12 cellular contexts compared by ENCODE assay signal in the genomic region with DNA sequence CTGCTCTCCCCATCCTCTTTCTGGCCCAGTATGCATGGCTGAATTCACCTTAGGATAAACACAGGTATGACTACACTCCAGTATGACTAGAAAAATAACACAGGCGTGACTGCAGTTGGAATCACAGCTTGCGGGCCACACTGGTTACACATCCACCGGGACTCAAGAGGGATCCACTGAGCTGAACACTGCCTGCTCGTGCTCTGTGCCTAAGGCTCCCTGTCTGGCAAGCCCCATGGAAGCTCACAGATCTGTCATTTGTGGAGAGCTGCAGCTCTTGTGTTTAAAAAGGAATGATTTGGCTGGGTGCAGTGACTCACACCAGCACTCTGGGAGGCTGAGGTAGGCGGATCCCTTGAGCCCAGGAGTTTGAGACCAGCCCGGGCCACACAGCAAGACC. TPM values are rescaled to one million over a fixed set of nuclear protein-coding genes. Genes with fewer than 3 reads are reported as not detected.
A peak's percentile ranks its signal among the peaks of the same experiment; 100 is the strongest.
DNase-seq lines count a peak whose midpoint lies in the region; ATAC-seq and TF ChIP-seq lines count a peak whose summit lies in the region.
"Had no signal": no experiment of that assay in that cellular context is flagged by ENCODE, and none has a peak within 500 bp of the region (broad histone marks: within the 10 kb centered on the region; RNA-seq: fewer than 3 reads in every experiment).

No MANE protein-coding gene starts in this region.

- peak; percentile 15 for ATAC-seq in activated naive CD8-positive, alpha-beta T cell treated with anti-CD3 and anti-CD28 coated beads, Interleukin-2, amount 50 U/mL, for 24 hours
- ATAC-seq in stimulated activated naive B cell treated with anti-CD40 and anti-IgM and Interleukin-4, amounts not matched to agents 10 μg/mL and 1 μg/mL and 100 μg/mL, for 72 hours (replicated peaks) = no peak
- ATAC-seq in GM21528 (IDR thresholded peaks at IDR 0.05; ENCODE audit: low FRiP score, unreplicated experiment) (no peak), HG02973 (IDR thresholded peaks at IDR 0.05; ENCODE audit: unreplicated experiment) (no peak)

- H3K4me1 Mint-ChIP-seq in activated naive CD8-positive, alpha-beta T cell treated with anti-CD3 and anti-CD28 coated beads, Interleukin-2, amount 50 U/mL, for 24 hours = peaks cover 69% of the 10 kb centered on the region
- peaks cover 42% of the 10 kb centered on the region for H3K4me1 Mint-ChIP-seq in activated naive CD8-positive, alpha-beta T cell treated with anti-CD3 and anti-CD28 coated beads for 36 hours
- peaks cover 61 to 81% of the 10 kb centered on the region in 2 donors for H3K4me1 Mint-ChIP-seq in stimulated activated naive B cell treated with anti-CD40 and anti-IgM and Interleukin-4, amounts not matched to agents 10 μg/mL and 1 μg/mL and 100 μg/mL, for 72 hours

- H3K4me1 ChIP-seq in SJSA1 (replicated peaks) = peaks cover 29% of the 10 kb centered on the region
- H3K4me1 ChIP-seq: HAP-1 had no signal

- H3K27me3 Mint-ChIP-seq in activated naive CD8-positive, alpha-beta T cell treated with anti-CD3 and anti-CD28 coated beads, Interleukin-2, amount 50 U/mL, for 24 hours = no peaks in the 10 kb centered on the region
- no peaks in the 10 kb centered on the region for H3K27me3 Mint-ChIP-seq in activated naive CD8-positive, alpha-beta T cell treated with anti-CD3 and anti-CD28 coated beads for 36 hours
- no peaks in the 10 kb centered on the region for H3K27me3 Mint-ChIP-seq in stimulated activated naive B cell treated with anti-CD40 and anti-IgM and Interleukin-4, amounts not matched to agents 10 μg/mL and 1 μg/mL and 100 μg/mL, for 72 hours
- H3K27me3 Mint-ChIP-seq: CD4-positive, CD25-positive, alpha-beta regulatory T cell had no signal

- H3K9me3 ChIP-seq in SJSA1 (replicated peaks) = no peaks in the 10 kb centered on the region
- H3K9me3 ChIP-seq: esophagus squamous epithelium, HAP-1 had no signal

- peaks cover 22% of the 10 kb centered on the region for H3K36me3 Mint-ChIP-seq in activated naive CD8-positive, alpha-beta T cell treated with anti-CD3 and anti-CD28 coated beads, Interleukin-2, amount 50 U/mL, for 24 hours (ENCODE audit: low read depth)
- peaks cover 34% of the 10 kb centered on the region for H3K36me3 Mint-ChIP-seq in activated naive CD8-positive, alpha-beta T cell treated with anti-CD3 and anti-CD28 coated beads for 36 hours
- peaks cover 42 to 49% of the 10 kb centered on the region in 2 donors for H3K36me3 Mint-ChIP-seq in stimulated activated naive B cell treated with anti-CD40 and anti-IgM and Interleukin-4, amounts not matched to agents 10 μg/mL and 1 μg/mL and 100 μg/mL, for 72 hours

- H3K27ac ChIP-seq in SJSA1 = 0 out of 2 replicates have a peak overlapping the region, but pooled peaks have one; percentile 8

- no peak overlapping the region for H3K4me3 Mint-ChIP-seq in activated naive CD8-positive, alpha-beta T cell treated with anti-CD3 and anti-CD28 coated beads, Interleukin-2, amount 50 U/mL, for 24 hours
- no peak overlapping the region for H3K4me3 Mint-ChIP-seq in activated naive CD8-positive, alpha-beta T cell treated with anti-CD3 and anti-CD28 coated beads for 36 hours
- H3K4me3 Mint-ChIP-seq in stimulated activated naive B cell treated with anti-CD40 and anti-IgM and Interleukin-4, amounts not matched to agents 10 μg/mL and 1 μg/mL and 100 μg/mL, for 72 hours = peak overlapping the region in 1 of 2 donors; percentile 29

- no peaks in the 10 kb centered on the region for H3K9me3 Mint-ChIP-seq in activated naive CD8-positive, alpha-beta T cell treated with anti-CD3 and anti-CD28 coated beads, Interleukin-2, amount 50 U/mL, for 24 hours
- no peaks in the 10 kb centered on the region for H3K9me3 Mint-ChIP-seq in activated naive CD8-positive, alpha-beta T cell treated with anti-CD3 and anti-CD28 coated beads for 36 hours
- H3K9me3 Mint-ChIP-seq in stimulated activated naive B cell treated with anti-CD40 and anti-IgM and Interleukin-4, amounts not matched to agents 10 μg/mL and 1 μg/mL and 100 μg/mL, for 72 hours = no peaks in the 10 kb centered on the region
- H3K9me3 Mint-ChIP-seq: CD4-positive, CD25-positive, alpha-beta regulatory T cell had no signal

- H3K27ac Mint-ChIP-seq in activated naive CD8-positive, alpha-beta T cell treated with anti-CD3 and anti-CD28 coated beads, Interleukin-2, amount 50 U/mL, for 24 hours = no peak overlapping the region
- H3K27ac Mint-ChIP-seq in activated naive CD8-positive, alpha-beta T cell treated with anti-CD3 and anti-CD28 coated beads for 36 hours = no peak overlapping the region
- peak overlapping the region; percentile 73 for H3K27ac Mint-ChIP-seq in stimulated activated naive B cell treated with anti-CD40 and anti-IgM and Interleukin-4, amounts not matched to agents 10 μg/mL and 1 μg/mL and 100 μg/mL, for 72 hours

- no peaks in the 10 kb centered on the region for H3K27me3 ChIP-seq in SJSA1 (replicated peaks)
- H3K27me3 ChIP-seq: esophagus squamous epithelium had no signal

- H3K36me3 ChIP-seq in SJSA1 = peaks cover 20% of the 10 kb centered on the region
- H3K36me3 ChIP-seq: esophagus squamous epithelium had no signal

- DNase-seq in activated naive CD8-positive, alpha-beta T cell treated with anti-CD3 and anti-CD28 coated beads, Interleukin-2, amount 50 U/mL, for 24 hours = no peak
- DNase-seq in activated naive CD8-positive, alpha-beta T cell treated with anti-CD3 and anti-CD28 coated beads for 36 hours = no peak
- DNase-seq in SJSA1 (ENCODE audit: low read depth in 1 of 2, low spot score in 2 of 2) (peak; percentile 72 to 81), fibroblast of the aortic adventitia (ENCODE audit: low read depth) (peak; percentile 39), SW480 (ENCODE audit: low spot score) (no peak)
- no peak for DNase-seq in stimulated activated naive B cell treated with anti-CD40 and anti-IgM and Interleukin-4, amounts not matched to agents 10 μg/mL and 1 μg/mL and 100 μg/mL, for 72 hours
- DNase-seq: CD4-positive, CD25-positive, alpha-beta regulatory T cell; esophagus squamous epithelium; NCI-H2171 treated with DMSO at 0.1 percent for 48 hours had no signal

- TF ChIP-seq CTCF in fibroblast of the aortic adventitia (IDR thresholded peaks at IDR 0.05; ENCODE audit: insufficient read depth, low read length) = no peak

- H3K4me3 ChIP-seq in SJSA1 = no peak overlapping the region
- no peak overlapping the region for H3K4me3 ChIP-seq in fibroblast of the aortic adventitia (ENCODE audit: low read depth, low read length)
- H3K4me3 ChIP-seq: esophagus squamous epithelium, HAP-1 had no signal

RNA-seq across cellular contexts. Expression of gene VOPP1, which starts 26.8 kb away (rescaled TPM):
- total RNA-seq in activated naive CD8-positive, alpha-beta T cell treated with anti-CD3 and anti-CD28 coated beads for 36 hours = 10 to 100 TPM; 49.0 to 50.5 TPM
- total RNA-seq in SJSA1 (2014; rRNA removed; shearing (Covaris generic)) = 88.2 and 107 TPM in 2 replicates
- total RNA-seq in fibroblast of the aortic adventitia (ENCODE audit: low replicate concordance) = 46.1 and 89.4 TPM in 2 replicates

Comparison
In these comparisons a context has a peak if more than half of its experiments do, and no peak if none do; other contexts are left out.
1. DNase-seq: peak in SJSA1 (2 of 2) and fibroblast of the aortic adventitia (single experiment); none in activated naive CD8-positive, alpha-beta T cell treated with anti-CD3 and anti-CD28 coated beads, Interleukin-2, amount 50 U/mL, for 24 hours (single experiment), activated naive CD8-positive, alpha-beta T cell treated with anti-CD3 and anti-CD28 coated beads for 36 hours (single experiment), stimulated activated naive B cell treated with anti-CD40 and anti-IgM and Interleukin-4, amounts not matched to agents 10 μg/mL and 1 μg/mL and 100 μg/mL, for 72 hours (single experiment) and SW480 (single experiment).